8 cellular contexts compared by ENCODE assay signal in the genomic region with DNA sequence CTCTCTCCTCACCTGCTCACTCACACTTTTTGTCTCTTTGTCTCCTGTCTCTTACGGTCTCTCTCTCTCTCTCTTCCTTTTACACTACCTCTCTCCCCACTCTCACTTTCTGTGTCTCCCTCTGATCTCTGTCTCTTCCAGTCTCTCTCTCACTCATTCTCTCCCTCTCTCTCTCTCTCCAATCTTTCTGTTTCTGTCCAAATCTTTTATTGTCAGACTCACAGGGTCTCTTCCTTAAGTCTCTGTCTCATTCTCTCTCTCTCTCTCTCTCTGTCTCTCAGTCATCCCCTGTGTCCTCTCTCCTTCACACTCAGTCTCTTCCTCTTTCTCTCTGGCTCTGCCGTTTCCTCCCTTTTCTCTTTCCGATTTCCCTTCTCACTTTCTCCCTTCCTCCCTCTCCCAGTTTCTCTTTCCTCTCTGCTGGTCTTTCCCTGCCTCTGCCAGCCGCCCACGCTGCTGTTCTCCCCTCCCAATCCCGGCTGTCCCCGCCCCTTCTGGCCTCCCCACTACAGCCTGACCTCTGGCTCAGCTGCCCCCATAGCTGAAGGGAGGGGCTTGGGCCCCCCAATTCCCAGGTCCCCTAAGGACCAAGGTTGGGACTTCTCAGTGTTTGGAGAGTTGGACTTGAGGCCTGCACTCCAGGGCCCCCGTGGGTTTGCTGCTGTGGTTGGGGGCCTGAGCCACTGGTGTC. TPM values are rescaled to one million over a fixed set of nuclear protein-coding genes. Genes with fewer than 3 reads are reported as not detected.
A peak's percentile ranks its signal among the peaks of the same experiment; 100 is the strongest.
DNase-seq lines count a peak whose midpoint lies in the region; ATAC-seq, FAIRE-seq and TF ChIP-seq lines count a peak whose summit lies in the region.

A gene with protein sequence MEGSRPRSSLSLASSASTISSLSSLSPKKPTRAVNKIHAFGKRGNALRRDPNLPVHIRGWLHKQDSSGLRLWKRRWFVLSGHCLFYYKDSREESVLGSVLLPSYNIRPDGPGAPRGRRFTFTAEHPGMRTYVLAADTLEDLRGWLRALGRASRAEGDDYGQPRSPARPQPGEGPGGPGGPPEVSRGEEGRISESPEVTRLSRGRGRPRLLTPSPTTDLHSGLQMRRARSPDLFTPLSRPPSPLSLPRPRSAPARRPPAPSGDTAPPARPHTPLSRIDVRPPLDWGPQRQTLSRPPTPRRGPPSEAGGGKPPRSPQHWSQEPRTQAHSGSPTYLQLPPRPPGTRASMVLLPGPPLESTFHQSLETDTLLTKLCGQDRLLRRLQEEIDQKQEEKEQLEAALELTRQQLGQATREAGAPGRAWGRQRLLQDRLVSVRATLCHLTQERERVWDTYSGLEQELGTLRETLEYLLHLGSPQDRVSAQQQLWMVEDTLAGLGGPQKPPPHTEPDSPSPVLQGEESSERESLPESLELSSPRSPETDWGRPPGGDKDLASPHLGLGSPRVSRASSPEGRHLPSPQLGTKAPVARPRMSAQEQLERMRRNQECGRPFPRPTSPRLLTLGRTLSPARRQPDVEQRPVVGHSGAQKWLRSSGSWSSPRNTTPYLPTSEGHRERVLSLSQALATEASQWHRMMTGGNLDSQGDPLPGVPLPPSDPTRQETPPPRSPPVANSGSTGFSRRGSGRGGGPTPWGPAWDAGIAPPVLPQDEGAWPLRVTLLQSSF (minus strand): TSS at position 422 of the 691 bp plus-strand sequence. CDS start 997 bp downstream, outside the sequence.

- H3K4me3 ChIP-seq in coronary artery, result peak within 1 kb of the TSS; percentile 70
- H3K4me3 ChIP-seq in lung, result peak within 1 kb of the TSS; percentile 20

- TF ChIP-seq CTCF in 22Rv1 (IDR thresholded peaks at IDR 0.05) (no peak), coronary artery (IDR thresholded peaks at IDR 0.05) (no peak), lung (IDR thresholded peaks at IDR 0.05; ENCODE audit: control extremely low read depth, extremely low read depth) (no peak)

- peaks cover 5% of the 10 kb centered on the region for H3K27me3 Mint-ChIP-seq in T-helper 2 cell treated with Interferon-gamma antibody and Interleukin-4, amounts not matched to agents 5 μg/mL and 100 μg/mL, for 36 hours (ENCODE audit: low read depth)

- peaks cover 8% of the 10 kb centered on the region for H3K36me3 Mint-ChIP-seq in T-helper 2 cell treated with Interferon-gamma antibody and Interleukin-4, amounts not matched to agents 5 μg/mL and 100 μg/mL, for 36 hours (ENCODE audit: low read depth)

- H3K27ac Mint-ChIP-seq in T-helper 2 cell treated with Interferon-gamma antibody and Interleukin-4, amounts not matched to agents 5 μg/mL and 100 μg/mL, for 36 hours, result no peak within 1 kb of the TSS

- H3K27ac ChIP-seq in 22Rv1 (peak within 1 kb of the TSS; percentile 58), coronary artery (peak within 1 kb of the TSS; percentile 88 to 89), lung (ENCODE audit: low read depth in 1 of 2, low read length in 1 of 2) (peak within 1 kb of the TSS; percentile 50 to 67)

- H3K9me3 ChIP-seq in lung (ENCODE audit: control insufficient read depth in 2 of 2, insufficient read depth in 1 of 2, low read length in 1 of 2), result no peaks in the 10 kb centered on the region

- no peaks in the 10 kb centered on the region for H3K9me3 Mint-ChIP-seq in T-helper 2 cell treated with Interferon-gamma antibody and Interleukin-4, amounts not matched to agents 5 μg/mL and 100 μg/mL, for 36 hours

- H3K27me3 ChIP-seq in lung (ENCODE audit: control insufficient read depth, insufficient read depth), result no peaks in the 10 kb centered on the region

- peaks cover 0 to 5% of the 10 kb centered on the region in 2 donors for H3K4me1 ChIP-seq in lung (ENCODE audit: control insufficient read depth in 2 of 2, insufficient read depth in 2 of 2, low read length in 2 of 2)

- H3K4me1 Mint-ChIP-seq in T-helper 2 cell treated with Interferon-gamma antibody and Interleukin-4, amounts not matched to agents 5 μg/mL and 100 μg/mL, for 36 hours (ENCODE audit: low read depth), result peaks cover 14% of the 10 kb centered on the region

- no peak for FAIRE-seq in GM12892 (lab: Jason Lieb, UNC)

- H3K36me3 ChIP-seq in lung (ENCODE audit: control insufficient read depth in 2 of 2, insufficient read depth in 2 of 2, low read length in 2 of 2), result no peaks in the 10 kb centered on the region

- no peak for ATAC-seq in lung (ENCODE audit: insufficient read depth, low FRiP score)
- no peak for ATAC-seq in GM21825 (IDR thresholded peaks at IDR 0.05; ENCODE audit: unreplicated experiment)

- no peak within 1 kb of the TSS for H3K4me3 Mint-ChIP-seq in T-helper 2 cell treated with Interferon-gamma antibody and Interleukin-4, amounts not matched to agents 5 μg/mL and 100 μg/mL, for 36 hours

- no peak for TF ChIP-seq POLR2A in GM12892 (IDR thresholded peaks at IDR 0.05; ENCODE audit: low read depth, low read length)

- 29 to 47% methylated on average over 8 of the region's 8 CpGs for WGBS in lung, 2 donors

- DNase-seq in LHCN-M2 (ENCODE audit: low read depth) (peak; percentile 58), coronary artery (ENCODE audit: low spot score) (peak; percentile 89), lung (ENCODE audit: low spot score) (peak; percentile 56), NCI-H1417 treated with DMSO at 0.1 percent for 48 hours (lab: John Stamatoyannopoulos, UW) (no peak), GM12892 (ENCODE audit: insufficient read length) (no peak)
- DNase-seq in T-helper 2 cell treated with Interferon-gamma antibody and Interleukin-4, amounts not matched to agents 5 μg/mL and 100 μg/mL, for 36 hours (ENCODE audit: low spot score), result no peak

RNA-seq across cellular contexts. Expression of the gene that starts here (rescaled TPM):
- 21.3 and 27.8 TPM in 2 replicates for total RNA-seq in LHCN-M2 (2014; rRNA removed)
- polyA plus RNA-seq in LHCN-M2 (2012), result 32.2 TPM
- 10 to 100 TPM in 1 of 2 donors, 1 to 10 TPM in 1; 8.4 to 57.7 TPM for total RNA-seq in lung
- 10 to 100 TPM; 19.3 to 22.0 TPM for polyA plus RNA-seq in lung
- 2.3 TPM for polyA plus RNA-seq in GM12892 (2012; ENCODE audit: missing spikeins)

Comparison
In these comparisons a context has a peak if more than half of its experiments do, and no peak if none do; other contexts are left out.
1. DNase-seq: peak in LHCN-M2 (single experiment), coronary artery (single experiment) and lung (single experiment); none in NCI-H1417 treated with DMSO at 0.1 percent for 48 hours (single experiment), GM12892 (single experiment) and T-helper 2 cell treated with Interferon-gamma antibody and Interleukin-4, amounts not matched to agents 5 μg/mL and 100 μg/mL, for 36 hours (single experiment).
2. Peak in every context shown above with its lines, with median percentiles within 50 percentile points of each other: H3K27ac ChIP-seq.